In the genomic region with DNA sequence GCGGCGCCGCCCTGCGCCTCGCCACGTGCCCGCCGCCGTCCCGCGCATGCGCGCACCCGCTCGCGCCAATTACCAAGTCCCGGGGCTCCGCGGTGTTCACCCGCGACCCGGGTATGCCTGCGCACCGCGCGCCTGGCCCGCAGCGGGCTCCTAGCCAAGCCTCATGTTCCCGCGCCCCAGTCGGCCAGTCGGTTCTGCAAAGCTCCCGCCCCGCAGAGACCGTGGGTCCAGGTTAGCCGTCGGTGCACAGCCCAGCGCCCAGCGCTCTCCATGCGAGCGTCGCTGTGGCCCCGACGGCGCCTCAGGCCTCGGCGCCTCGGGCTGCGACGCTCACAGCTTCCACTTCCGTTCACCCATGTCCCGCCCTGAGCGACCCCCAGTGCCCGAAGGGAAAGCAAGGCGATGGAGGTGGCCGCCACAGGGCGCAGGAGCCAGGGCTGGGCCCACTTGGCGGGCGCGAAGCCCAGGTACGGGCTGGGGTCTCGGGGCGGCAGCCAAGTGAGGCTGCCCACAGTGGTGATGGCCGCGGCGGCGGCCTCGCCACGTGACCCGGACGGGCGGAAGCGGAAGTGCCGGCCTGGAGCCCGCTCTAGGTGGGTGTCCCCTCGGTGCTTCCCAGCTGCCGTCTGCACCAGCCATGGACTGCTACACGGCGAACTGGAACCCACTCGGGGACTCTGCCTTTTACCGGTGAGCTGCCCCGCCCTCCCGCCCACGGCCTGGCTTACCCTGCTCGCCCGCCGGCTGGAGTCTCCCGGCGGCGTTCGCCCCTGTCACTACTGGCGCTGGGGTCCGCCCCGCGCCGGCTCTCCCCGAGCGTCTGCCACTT, we compare ENCODE assay signal across 8 cellular contexts. TPM values are rescaled to one million over a fixed set of nuclear protein-coding genes. Genes with fewer than 3 reads are reported as not detected.
DNase-seq lines count a peak whose midpoint lies in the region; ATAC-seq and TF ChIP-seq lines count a peak whose summit lies in the region.

Gene PCED1A, minus strand, starts transcription at position 518 of the 829 bp plus-strand sequence. CDS start 743 bp downstream, outside the sequence.
Gene VPS16, plus strand, starts transcription at position 608 of the 829 bp plus-strand sequence. Its CDS starts 30 bp downstream, at position 638.

- intact Hi-C loops in uterus (cut with DNase I; ENCODE audit: low total_unique reads) = no loop called here

- no peaks in the 10 kb centered on the region for H3K27me3 Mint-ChIP-seq in T-helper 1 cell treated with Interleukin-12 subunit alpha and Interleukin-12 subunit beta and Interleukin-4 antibody, amounts not matched to agents 30 μg/mL and 1 μg/mL, for 36 hours (ENCODE audit: low read depth)

- H3K9me3 ChIP-seq in right atrium auricular region (no peaks in the 10 kb centered on the region), uterus (no peaks in the 10 kb centered on the region)

- H3K4me1 Mint-ChIP-seq in T-helper 1 cell treated with Interleukin-12 subunit alpha and Interleukin-12 subunit beta and Interleukin-4 antibody, amounts not matched to agents 30 μg/mL and 1 μg/mL, for 36 hours (ENCODE audit: low read depth) = peaks cover 10% of the 10 kb centered on the region

- peak within 1 kb of the TSS; percentile 88 for H3K4me3 Mint-ChIP-seq in T-helper 1 cell treated with Interleukin-12 subunit alpha and Interleukin-12 subunit beta and Interleukin-4 antibody, amounts not matched to agents 30 μg/mL and 1 μg/mL, for 36 hours

- peak within 1 kb of the TSS; percentile 78 for H3K27ac Mint-ChIP-seq in T-helper 1 cell treated with Interleukin-12 subunit alpha and Interleukin-12 subunit beta and Interleukin-4 antibody, amounts not matched to agents 30 μg/mL and 1 μg/mL, for 36 hours

- TF ChIP-seq POLR2A in uterus (IDR thresholded peaks at IDR 0.05) = peak in 1 of 2 donors; percentile 65

- DNase-seq in NCI-H1105 treated with DMSO at 0.1 percent for 48 hours (lab: John Stamatoyannopoulos, UW) (peak; percentile 85), amniotic stem cell (lab: John Stamatoyannopoulos, UW) (peak; percentile 38), right atrium auricular region (ENCODE audit: low spot score) (peak; percentile 85), pulmonary artery endothelial cell (ENCODE audit: low read depth, low spot score) (peak; percentile 45), uterus (peak; percentile 81 to 88)

- peak within 1 kb of the TSS; percentile 89 to 92 for H3K27ac ChIP-seq in right atrium auricular region
- peak within 1 kb of the TSS; percentile 84 to 86 for H3K27ac ChIP-seq in uterus

- ATAC-seq in HG02642 (IDR thresholded peaks at IDR 0.05; ENCODE audit: poor library complexity, unreplicated experiment) = peak; percentile 96

- H3K27me3 ChIP-seq in right atrium auricular region = no peaks in the 10 kb centered on the region
- no peaks in the 10 kb centered on the region for H3K27me3 ChIP-seq in uterus

- H3K9me3 Mint-ChIP-seq in T-helper 1 cell treated with Interleukin-12 subunit alpha and Interleukin-12 subunit beta and Interleukin-4 antibody, amounts not matched to agents 30 μg/mL and 1 μg/mL, for 36 hours = no peaks in the 10 kb centered on the region

- H3K4me3 ChIP-seq in GM12875 (ENCODE audit: low read depth, low read length) (peak within 1 kb of the TSS; percentile 85), right atrium auricular region (peak within 1 kb of the TSS; percentile 95 to 98), uterus (peak within 1 kb of the TSS; percentile 74 to 93)

- H3K36me3 ChIP-seq in right atrium auricular region (no peaks in the 10 kb centered on the region), uterus (no peaks in the 10 kb centered on the region)

- TF ChIP-seq CTCF in GM12875 (IDR thresholded peaks at IDR 0.05; ENCODE audit: borderline replicate concordance, insufficient read depth, low read depth, low read length) (no peak), right atrium auricular region (IDR thresholded peaks at IDR 0.05) (no peak), uterus (IDR thresholded peaks at IDR 0.05) (peak in 1 of 4 experiments; percentile 13)

- peaks cover 16% of the 10 kb centered on the region for H3K36me3 Mint-ChIP-seq in T-helper 1 cell treated with Interleukin-12 subunit alpha and Interleukin-12 subunit beta and Interleukin-4 antibody, amounts not matched to agents 30 μg/mL and 1 μg/mL, for 36 hours (ENCODE audit: low read depth)

- H3K4me1 ChIP-seq in right atrium auricular region (peaks cover 0 to 21% of the 10 kb centered on the region in 2 donors), uterus (peaks cover 0 to 6% of the 10 kb centered on the region in 2 donors)

RNA-seq across cellular contexts. Expression of gene PCED1A, which starts in this region (rescaled TPM):
- 10 to 100 TPM in 1 of 2 donors, 1 to 10 TPM in 1; 8.3 to 10.0 TPM for total RNA-seq in right atrium auricular region
- total RNA-seq in pulmonary artery endothelial cell = 10.9 and 18.5 TPM in 2 replicates
- 10 to 100 TPM; 13.5 to 43.6 (median 31.3) TPM for total RNA-seq in uterus

RNA-seq across cellular contexts. Expression of gene VPS16, which starts in this region (rescaled TPM):
- 10 to 100 TPM; 12.8 to 16.4 TPM for total RNA-seq in right atrium auricular region
- 43.8 and 56.1 TPM in 2 replicates for total RNA-seq in pulmonary artery endothelial cell
- 10 to 100 TPM in 3 of 4 donors, 1 to 10 TPM in 1; 5.9 to 48.6 (median 37.9) TPM for total RNA-seq in uterus

Comparison
In these comparisons a context has a peak if more than half of its experiments do, and no peak if none do; other contexts are left out.
1. Peak in every context shown above with its lines: DNase-seq, ATAC-seq, H3K4me3 ChIP-seq and H3K27ac ChIP-seq.